In genomic region chr1:55250399-55251075, GRCh38 we compare ENCODE assay signal across 1 cellular context.
TF ChIP-seq lines count a peak whose summit lies in the region.

No MANE protein-coding gene starts in this region.

TF ChIP-seq in IMR-90, 13 proteins besides CTCF, POLR2A, EP300 and RAD21:
- TF ChIP-seq MXI1 (IDR thresholded peaks at IDR 0.05; ENCODE audit: borderline replicate concordance, low read depth, low read length): no peak
- no peak for TF ChIP-seq NFE2L2 (IDR thresholded peaks at IDR 0.05; ENCODE audit: low read depth, low read length)
- TF ChIP-seq BHLHE40 (IDR thresholded peaks at IDR 0.05; ENCODE audit: low read depth, low read length): no peak
- TF ChIP-seq CHD1 (IDR thresholded peaks at IDR 0.05; ENCODE audit: low read depth, low read length): no peak
- no peak for TF ChIP-seq ELK1 (IDR thresholded peaks at IDR 0.05; ENCODE audit: borderline replicate concordance, low read depth, low read length)
- TF ChIP-seq CEBPB (IDR thresholded peaks at IDR 0.05; ENCODE audit: low read depth, low read length): no peak
- no peak for TF ChIP-seq MAZ (IDR thresholded peaks at IDR 0.05; ENCODE audit: borderline replicate concordance, low read depth, low read length)
- TF ChIP-seq FOS (IDR thresholded peaks at IDR 0.05; ENCODE audit: low read depth, low read length): no peak
- no peak for TF ChIP-seq MAFK (IDR thresholded peaks at IDR 0.05; ENCODE audit: low read depth, low read length)
- TF ChIP-seq RFX5 (IDR thresholded peaks at IDR 0.05; ENCODE audit: low read depth, low read length): no peak
- no peak for TF ChIP-seq SMC3 (IDR thresholded peaks at IDR 0.05; ENCODE audit: low read depth, low read length)
- no peak for TF ChIP-seq USF2 (IDR thresholded peaks at IDR 0.05; ENCODE audit: low read depth, low read length)
- TF ChIP-seq RCOR1 (IDR thresholded peaks at IDR 0.05; ENCODE audit: insufficient replicate concordance, low read length): no peak
